Comparison of ENCODE assay signal across 20 cellular contexts in the genomic region with DNA sequence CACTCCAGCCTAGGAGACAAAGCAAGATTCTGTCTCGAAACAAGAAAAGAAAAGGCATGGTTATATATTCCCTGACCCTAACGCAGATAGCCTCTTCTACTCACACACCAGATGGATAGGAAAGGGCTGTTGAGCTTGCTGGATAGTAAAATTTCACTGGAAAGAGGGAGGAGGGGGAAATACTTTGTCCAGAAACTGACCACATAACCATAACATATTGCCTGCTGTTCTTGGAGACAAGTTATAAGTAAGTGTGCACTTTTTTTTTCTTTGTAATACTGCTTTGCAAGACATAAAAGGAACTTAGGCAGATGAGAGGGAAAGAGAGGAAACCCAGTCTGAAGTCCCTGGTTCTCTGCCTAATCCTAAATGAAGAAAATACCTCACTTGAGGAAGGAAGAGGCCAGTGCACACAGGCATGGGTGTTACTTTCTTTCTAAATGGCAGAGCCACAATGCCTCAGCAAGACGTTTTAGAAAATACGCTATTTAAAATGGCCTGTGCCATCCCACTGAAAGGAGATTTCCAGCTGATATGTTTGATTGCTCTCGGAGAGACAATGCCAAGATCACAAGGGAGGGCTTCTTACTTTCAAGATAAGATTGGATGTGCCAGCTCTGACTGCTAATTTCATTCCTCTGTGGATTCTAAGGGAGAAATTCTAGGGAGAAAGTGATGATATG.
A peak's percentile ranks its signal among the peaks of the same experiment; 100 is the strongest.
DNase-seq lines count a peak whose midpoint lies in the region; ATAC-seq and TF ChIP-seq lines count a peak whose summit lies in the region.
"Had no signal": no experiment of that assay in that cellular context is flagged by ENCODE, and none has a peak within 500 bp of the region (broad histone marks: within the 10 kb centered on the region; RNA-seq: fewer than 3 reads in every experiment).

No MANE protein-coding gene starts in this region.

- H3K4me3 ChIP-seq in AG04450 (ENCODE audit: low read depth, low read length) (no peak overlapping the region), astrocyte of the cerebellum (ENCODE audit: low read depth, low read length) (no peak overlapping the region), fibroblast of villous mesenchyme (ENCODE audit: low read depth, low read length) (no peak overlapping the region)
- H3K4me3 ChIP-seq: GM23248 had no signal

- peak; percentile 29 for DNase-seq in AG04450 (ENCODE audit: low read depth, low spot score)
- DNase-seq in Kasumi-1 (lab: John Stamatoyannopoulos, UW) = peak; percentile 34 to 54
- peak; percentile 67 for DNase-seq in astrocyte of the cerebellum (ENCODE audit: low read depth)
- DNase-seq in fibroblast of villous mesenchyme (ENCODE audit: low read depth) = peak; percentile 17
- DNase-seq in NCI-H2107 treated with DMSO at 0.1 percent for 48 hours (lab: John Stamatoyannopoulos, UW; ENCODE audit: unreplicated experiment) = no peak
- DNase-seq in dermis blood vessel endothelial cell = no peak
- DNase-seq in Ammon's horn (ENCODE audit: low spot score) = no peak
- DNase-seq: 8988T; CD4-positive, CD25-positive, alpha-beta regulatory T cell; DMS79; GM23248; KBM-7; NCI-H1092; NCI-H1694 treated with DMSO at 0.1 percent for 48 hours; NCI-H2171; NCI-H510A; SK-N-SH had no signal

- POLR2A ChIA-PET in AG04450 (lab: Yijun Ruan, JAX) = no interaction called here

- no peaks in the 10 kb centered on the region for H3K9me3 ChIP-seq in AG04450 (ENCODE audit: control insufficient read depth, insufficient read depth, low read length)
- H3K9me3 ChIP-seq: SK-N-SH had no signal

- no peak for ATAC-seq in GM21786 (IDR thresholded peaks at IDR 0.05; ENCODE audit: unreplicated experiment)
- ATAC-seq: Panc1, Right ventricle myocardium inferior had no signal

- in situ Hi-C loops in astrocyte of the cerebellum (cut with HindIII; ENCODE audit: low sequenced_read_pairs) = no loop called here

- TF ChIP-seq CTCF in AG04450 (IDR thresholded peaks at IDR 0.05; ENCODE audit: low read depth, low read length) (no peak), astrocyte of the cerebellum (IDR thresholded peaks at IDR 0.05; ENCODE audit: low read depth, low read length, missing control alignments) (no peak), fibroblast of villous mesenchyme (IDR thresholded peaks at IDR 0.05; ENCODE audit: insufficient read depth, low read depth, low read length) (no peak)

- no peaks in the 10 kb centered on the region for H3K27me3 ChIP-seq in AG04450 (ENCODE audit: control insufficient read depth, insufficient read depth, low read length)

- H3K27ac ChIP-seq in AG04450 (ENCODE audit: low read depth, low read length) = no peak overlapping the region
- H3K27ac ChIP-seq: GM23248 had no signal

- CTCF ChIA-PET in AG04450 (lab: Charles Lee) = no interaction called here

Comparison
In these comparisons a context has a peak if more than half of its experiments do, and no peak if none do; other contexts are left out.
1. DNase-seq: peak in AG04450 (single experiment), Kasumi-1 (2 of 2), astrocyte of the cerebellum (single experiment) and fibroblast of villous mesenchyme (single experiment); none in NCI-H2107 treated with DMSO at 0.1 percent for 48 hours (single experiment), dermis blood vessel endothelial cell (single experiment) and Ammon's horn (single experiment).